ENCODE assay signal across 1 cellular context in the genomic region with DNA sequence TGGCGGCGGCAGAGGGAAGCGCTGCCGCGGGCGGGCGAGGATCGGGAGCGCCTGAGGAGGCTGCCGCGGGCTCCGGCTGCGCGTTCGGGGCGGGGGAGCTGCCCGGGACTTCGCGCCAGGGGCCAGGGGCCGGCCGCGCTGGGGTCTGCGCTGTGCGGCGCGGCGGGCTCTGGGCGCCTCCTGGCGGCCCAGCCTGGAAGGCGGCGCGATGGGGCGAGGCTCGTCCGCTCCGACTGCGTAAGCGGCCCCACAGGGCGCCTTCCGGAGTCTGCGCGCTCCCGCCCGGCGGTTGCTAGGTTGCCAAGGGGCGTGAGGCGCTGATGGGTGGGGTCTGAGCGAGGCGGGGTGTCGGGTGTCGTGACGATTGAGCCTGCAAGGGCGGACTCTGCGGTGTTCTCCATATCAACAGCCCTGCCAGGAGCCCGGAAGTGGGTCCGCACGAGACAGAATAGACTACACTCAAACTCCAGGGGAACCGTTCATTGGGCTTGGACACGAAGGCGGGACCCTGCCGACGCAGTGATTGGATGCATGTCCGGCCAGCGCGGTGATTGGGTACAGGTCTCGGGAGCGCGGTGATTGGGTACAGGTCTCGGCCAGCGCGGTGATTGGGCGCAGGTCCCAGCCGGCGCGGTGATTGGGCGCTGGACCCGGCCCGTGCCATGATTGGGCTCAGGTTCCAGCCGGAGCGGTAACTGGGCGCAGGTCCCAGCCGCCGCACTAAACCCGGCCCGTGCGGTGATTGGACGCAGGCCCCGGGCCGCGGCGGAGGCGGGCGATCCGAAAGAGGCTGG.
TF ChIP-seq lines count a peak whose summit lies in the region.

A gene with protein sequence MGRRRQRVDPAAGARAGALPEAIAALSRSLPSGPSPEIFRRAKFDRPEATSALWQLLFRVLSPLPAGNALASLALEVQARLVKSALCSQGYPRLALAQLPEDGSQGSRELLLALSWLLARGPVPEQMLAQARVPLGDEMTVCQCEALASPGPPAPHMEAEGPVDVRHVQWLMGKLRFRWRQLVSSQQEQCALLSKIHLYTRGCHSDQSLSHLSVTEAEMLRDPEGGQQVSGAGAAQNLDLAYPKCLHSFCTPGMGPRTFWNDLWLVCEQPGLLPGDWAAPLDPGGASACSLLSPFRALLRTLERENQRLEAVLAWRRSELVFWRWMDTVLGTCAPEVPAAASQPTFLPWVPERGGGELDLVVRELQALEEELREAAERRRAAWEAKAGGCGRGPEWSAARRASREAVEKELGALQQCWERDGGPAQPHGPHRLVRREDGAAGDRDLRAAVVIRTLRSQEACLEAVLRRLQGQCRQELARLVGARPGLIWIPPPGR (plus strand): TSS at position 675 of the 794 bp plus-strand sequence. CDS start 130 bp downstream, outside the sequence.

TF ChIP-seq in HepG2, 621 proteins besides CTCF, POLR2A, EP300 and RAD21 (continued from another document and continues in another):
- TF ChIP-seq, protein P1, sequence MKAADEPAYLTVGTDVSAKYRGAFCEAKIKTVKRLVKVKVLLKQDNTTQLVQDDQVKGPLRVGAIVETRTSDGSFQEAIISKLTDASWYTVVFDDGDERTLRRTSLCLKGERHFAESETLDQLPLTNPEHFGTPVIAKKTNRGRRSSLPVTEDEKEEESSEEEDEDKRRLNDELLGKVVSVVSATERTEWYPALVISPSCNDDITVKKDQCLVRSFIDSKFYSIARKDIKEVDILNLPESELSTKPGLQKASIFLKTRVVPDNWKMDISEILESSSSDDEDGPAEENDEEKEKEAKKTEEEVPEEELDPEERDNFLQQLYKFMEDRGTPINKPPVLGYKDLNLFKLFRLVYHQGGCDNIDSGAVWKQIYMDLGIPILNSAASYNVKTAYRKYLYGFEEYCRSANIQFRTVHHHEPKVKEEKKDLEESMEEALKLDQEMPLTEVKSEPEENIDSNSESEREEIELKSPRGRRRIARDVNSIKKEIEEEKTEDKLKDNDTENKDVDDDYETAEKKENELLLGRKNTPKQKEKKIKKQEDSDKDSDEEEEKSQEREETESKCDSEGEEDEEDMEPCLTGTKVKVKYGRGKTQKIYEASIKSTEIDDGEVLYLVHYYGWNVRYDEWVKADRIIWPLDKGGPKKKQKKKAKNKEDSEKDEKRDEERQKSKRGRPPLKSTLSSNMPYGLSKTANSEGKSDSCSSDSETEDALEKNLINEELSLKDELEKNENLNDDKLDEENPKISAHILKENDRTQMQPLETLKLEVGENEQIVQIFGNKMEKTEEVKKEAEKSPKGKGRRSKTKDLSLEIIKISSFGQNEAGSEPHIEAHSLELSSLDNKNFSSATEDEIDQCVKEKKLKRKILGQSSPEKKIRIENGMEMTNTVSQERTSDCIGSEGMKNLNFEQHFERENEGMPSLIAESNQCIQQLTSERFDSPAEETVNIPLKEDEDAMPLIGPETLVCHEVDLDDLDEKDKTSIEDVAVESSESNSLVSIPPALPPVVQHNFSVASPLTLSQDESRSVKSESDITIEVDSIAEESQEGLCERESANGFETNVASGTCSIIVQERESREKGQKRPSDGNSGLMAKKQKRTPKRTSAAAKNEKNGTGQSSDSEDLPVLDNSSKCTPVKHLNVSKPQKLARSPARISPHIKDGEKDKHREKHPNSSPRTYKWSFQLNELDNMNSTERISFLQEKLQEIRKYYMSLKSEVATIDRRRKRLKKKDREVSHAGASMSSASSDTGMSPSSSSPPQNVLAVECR (CRISPR knock-in tag; IDR thresholded peaks at IDR 0.05; ENCODE audit: borderline replicate concordance): peak; percentile 96
- 0 out of 2 replicates have a peak, but pooled peaks have one; percentile 58 for TF ChIP-seq ZNF850 (CRISPR knock-in tag; conservative IDR thresholded peaks at IDR 0.05)
- peak; percentile 57; the same call in 1 of the 2 replicates for TF ChIP-seq ZNF451 (CRISPR knock-in tag; IDR thresholded peaks at IDR 0.05)
- no peak for TF ChIP-seq ZNF879 (CRISPR knock-in tag; IDR thresholded peaks at IDR 0.05)
- TF ChIP-seq, protein P2, sequence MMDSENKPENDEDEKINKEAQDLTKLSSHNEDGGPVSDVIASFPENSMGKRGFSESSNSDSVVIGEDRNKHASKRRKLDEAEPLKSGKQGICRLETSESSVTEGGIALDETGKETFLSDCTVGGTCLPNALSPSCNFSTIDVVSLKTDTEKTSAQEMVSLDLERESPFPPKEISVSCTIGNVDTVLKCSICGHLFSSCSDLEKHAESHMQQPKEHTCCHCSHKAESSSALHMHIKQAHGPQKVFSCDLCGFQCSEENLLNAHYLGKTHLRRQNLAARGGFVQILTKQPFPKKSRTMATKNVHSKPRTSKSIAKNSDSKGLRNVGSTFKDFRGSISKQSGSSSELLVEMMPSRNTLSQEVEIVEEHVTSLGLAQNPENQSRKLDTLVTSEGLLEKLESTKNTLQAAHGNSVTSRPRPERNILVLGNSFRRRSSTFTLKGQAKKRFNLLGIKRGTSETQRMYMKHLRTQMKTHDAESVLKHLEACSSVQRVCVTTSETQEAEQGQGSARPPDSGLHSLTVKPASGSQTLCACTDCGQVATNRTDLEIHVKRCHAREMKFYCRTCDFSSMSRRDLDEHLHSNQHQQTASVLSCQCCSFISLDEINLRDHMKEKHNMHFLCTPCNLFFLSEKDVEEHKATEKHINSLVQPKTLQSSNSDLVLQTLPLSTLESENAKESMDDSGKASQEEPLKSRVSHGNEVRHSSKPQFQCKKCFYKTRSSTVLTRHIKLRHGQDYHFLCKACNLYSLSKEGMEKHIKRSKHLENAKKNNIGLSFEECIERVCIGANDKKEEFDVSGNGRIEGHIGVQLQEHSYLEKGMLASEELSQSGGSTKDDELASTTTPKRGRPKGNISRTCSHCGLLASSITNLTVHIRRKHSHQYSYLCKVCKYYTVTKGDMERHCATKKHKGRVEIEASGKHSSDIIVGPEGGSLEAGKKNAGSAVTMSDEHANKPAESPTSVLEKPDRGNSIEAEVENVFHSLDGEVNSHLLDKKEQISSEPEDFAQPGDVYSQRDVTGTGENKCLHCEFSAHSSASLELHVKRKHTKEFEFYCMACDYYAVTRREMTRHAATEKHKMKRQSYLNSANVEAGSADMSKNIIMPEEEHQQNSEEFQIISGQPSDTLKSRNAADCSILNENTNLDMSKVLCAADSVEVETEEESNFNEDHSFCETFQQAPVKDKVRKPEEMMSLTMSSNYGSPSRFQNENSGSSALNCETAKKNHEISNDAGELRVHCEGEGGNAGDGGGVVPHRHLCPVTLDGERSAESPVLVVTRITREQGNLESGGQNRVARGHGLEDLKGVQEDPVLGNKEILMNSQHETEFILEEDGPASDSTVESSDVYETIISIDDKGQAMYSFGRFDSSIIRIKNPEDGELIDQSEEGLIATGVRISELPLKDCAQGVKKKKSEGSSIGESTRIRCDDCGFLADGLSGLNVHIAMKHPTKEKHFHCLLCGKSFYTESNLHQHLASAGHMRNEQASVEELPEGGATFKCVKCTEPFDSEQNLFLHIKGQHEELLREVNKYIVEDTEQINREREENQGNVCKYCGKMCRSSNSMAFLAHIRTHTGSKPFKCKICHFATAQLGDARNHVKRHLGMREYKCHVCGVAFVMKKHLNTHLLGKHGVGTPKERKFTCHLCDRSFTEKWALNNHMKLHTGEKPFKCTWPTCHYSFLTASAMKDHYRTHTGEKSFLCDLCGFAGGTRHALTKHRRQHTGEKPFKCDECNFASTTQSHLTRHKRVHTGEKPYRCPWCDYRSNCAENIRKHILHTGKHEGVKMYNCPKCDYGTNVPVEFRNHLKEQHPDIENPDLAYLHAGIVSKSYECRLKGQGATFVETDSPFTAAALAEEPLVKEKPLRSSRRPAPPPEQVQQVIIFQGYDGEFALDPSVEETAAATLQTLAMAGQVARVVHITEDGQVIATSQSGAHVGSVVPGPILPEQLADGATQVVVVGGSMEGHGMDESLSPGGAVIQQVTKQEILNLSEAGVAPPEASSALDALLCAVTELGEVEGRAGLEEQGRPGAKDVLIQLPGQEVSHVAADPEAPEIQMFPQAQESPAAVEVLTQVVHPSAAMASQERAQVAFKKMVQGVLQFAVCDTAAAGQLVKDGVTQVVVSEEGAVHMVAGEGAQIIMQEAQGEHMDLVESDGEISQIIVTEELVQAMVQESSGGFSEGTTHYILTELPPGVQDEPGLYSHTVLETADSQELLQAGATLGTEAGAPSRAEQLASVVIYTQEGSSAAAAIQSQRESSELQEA (CRISPR knock-in tag; IDR thresholded peaks at IDR 0.05; ENCODE audit: not compliant biosample characterization): no peak
- no peak for TF ChIP-seq SP140L (CRISPR knock-in tag; IDR thresholded peaks at IDR 0.05; ENCODE audit: borderline replicate concordance)
- no peak; the same call in 1 of the 2 replicates for TF ChIP-seq ZNF619 (CRISPR knock-in tag; IDR thresholded peaks at IDR 0.05)
- no peak for TF ChIP-seq HMG20A (CRISPR knock-in tag; IDR thresholded peaks at IDR 0.05; ENCODE audit: borderline replicate concordance)
- TF ChIP-seq SP1 (IDR thresholded peaks at IDR 0.05): no peak
- TF ChIP-seq SP1 (CRISPR knock-in tag; IDR thresholded peaks at IDR 0.05): peak; percentile 57; the same call in 1 of the 2 replicates
- TF ChIP-seq, protein P3, sequence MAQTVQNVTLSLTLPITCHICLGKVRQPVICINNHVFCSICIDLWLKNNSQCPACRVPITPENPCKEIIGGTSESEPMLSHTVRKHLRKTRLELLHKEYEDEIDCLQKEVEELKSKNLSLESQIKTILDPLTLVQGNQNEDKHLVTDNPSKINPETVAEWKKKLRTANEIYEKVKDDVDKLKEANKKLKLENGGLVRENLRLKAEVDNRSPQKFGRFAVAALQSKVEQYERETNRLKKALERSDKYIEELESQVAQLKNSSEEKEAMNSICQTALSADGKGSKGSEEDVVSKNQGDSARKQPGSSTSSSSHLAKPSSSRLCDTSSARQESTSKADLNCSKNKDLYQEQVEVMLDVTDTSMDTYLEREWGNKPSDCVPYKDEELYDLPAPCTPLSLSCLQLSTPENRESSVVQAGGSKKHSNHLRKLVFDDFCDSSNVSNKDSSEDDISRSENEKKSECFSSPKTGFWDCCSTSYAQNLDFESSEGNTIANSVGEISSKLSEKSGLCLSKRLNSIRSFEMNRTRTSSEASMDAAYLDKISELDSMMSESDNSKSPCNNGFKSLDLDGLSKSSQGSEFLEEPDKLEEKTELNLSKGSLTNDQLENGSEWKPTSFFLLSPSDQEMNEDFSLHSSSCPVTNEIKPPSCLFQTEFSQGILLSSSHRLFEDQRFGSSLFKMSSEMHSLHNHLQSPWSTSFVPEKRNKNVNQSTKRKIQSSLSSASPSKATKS (CRISPR knock-in tag; IDR thresholded peaks at IDR 0.05): no peak
- no peak for TF ChIP-seq MBNL3 (CRISPR knock-in tag; conservative IDR thresholded peaks at IDR 0.05)
- TF ChIP-seq PCBP2 (optimal IDR thresholded peaks at IDR 0.05; ENCODE audit: low read depth, low read length, poor library complexity, severe bottlenecking): no peak
- TF ChIP-seq ZNF160 (CRISPR knock-in tag; IDR thresholded peaks at IDR 0.05): no peak
- peak; percentile 76; the same call in 1 of the 2 replicates for TF ChIP-seq KLF12 (CRISPR knock-in tag; IDR thresholded peaks at IDR 0.05; ENCODE audit: borderline replicate concordance)
- TF ChIP-seq, protein P4, sequence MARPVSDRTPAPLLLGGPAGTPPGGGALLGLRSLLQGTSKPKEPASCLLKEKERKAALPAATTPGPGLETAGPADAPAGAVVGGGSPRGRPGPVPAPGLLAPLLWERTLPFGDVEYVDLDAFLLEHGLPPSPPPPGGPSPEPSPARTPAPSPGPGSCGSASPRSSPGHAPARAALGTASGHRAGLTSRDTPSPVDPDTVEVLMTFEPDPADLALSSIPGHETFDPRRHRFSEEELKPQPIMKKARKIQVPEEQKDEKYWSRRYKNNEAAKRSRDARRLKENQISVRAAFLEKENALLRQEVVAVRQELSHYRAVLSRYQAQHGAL (CRISPR knock-in tag; IDR thresholded peaks at IDR 0.05; ENCODE audit: not compliant biosample characterization): no peak
- TF ChIP-seq ZNF44 (CRISPR knock-in tag; IDR thresholded peaks at IDR 0.05): no peak
- no peak for TF ChIP-seq ZNF432 (CRISPR knock-in tag; IDR thresholded peaks at IDR 0.05; ENCODE audit: borderline replicate concordance)
- no peak for TF ChIP-seq NFIB (CRISPR knock-in tag; IDR thresholded peaks at IDR 0.05; ENCODE audit: borderline replicate concordance)
- no peak for TF ChIP-seq TEAD2 (CRISPR knock-in tag; IDR thresholded peaks at IDR 0.05)
- TF ChIP-seq SMYD3 (CRISPR knock-in tag; IDR thresholded peaks at IDR 0.05): peak; percentile 94
- no peak for TF ChIP-seq ZNF562 (CRISPR knock-in tag; IDR thresholded peaks at IDR 0.05; ENCODE audit: borderline replicate concordance)
- 0 out of 2 replicates have a peak, but pooled peaks have one; percentile 13 for TF ChIP-seq SOX13 (IDR thresholded peaks at IDR 0.05)
- 0 out of 4 replicates have a peak, but pooled peaks of 1 of the 2 experiments have one; percentile 2 for TF ChIP-seq SOX13 (CRISPR knock-in tag; conservative IDR thresholded peaks at IDR 0.05 in 1 of 2, IDR thresholded peaks at IDR 0.05 in 1 of 2)
- TF ChIP-seq YY1 (IDR thresholded peaks at IDR 0.05; ENCODE audit: insufficient read depth, insufficient replicate concordance, low read depth, low read length): peak; percentile 79
- TF ChIP-seq SAP130 (CRISPR knock-in tag; IDR thresholded peaks at IDR 0.05; ENCODE audit: low read depth): peak; percentile 91
- TF ChIP-seq YEATS2 (CRISPR knock-in tag; IDR thresholded peaks at IDR 0.05; ENCODE audit: borderline replicate concordance): peak; percentile 80
- peak; percentile 11 for TF ChIP-seq IKZF4 (CRISPR knock-in tag; IDR thresholded peaks at IDR 0.05; ENCODE audit: borderline replicate concordance, low read depth, not compliant biosample characterization)
- no peak for TF ChIP-seq KDM1A (CRISPR knock-in tag; IDR thresholded peaks at IDR 0.05)
- TF ChIP-seq ZNF776 (CRISPR knock-in tag; IDR thresholded peaks at IDR 0.05): no peak; the same call in 1 of the 2 replicates
- TF ChIP-seq ZFP62 (CRISPR knock-in tag; IDR thresholded peaks at IDR 0.05): no peak
- no peak for TF ChIP-seq ZNF431 (CRISPR knock-in tag; IDR thresholded peaks at IDR 0.05; ENCODE audit: borderline replicate concordance, low read depth)
- TF ChIP-seq, protein P5, sequence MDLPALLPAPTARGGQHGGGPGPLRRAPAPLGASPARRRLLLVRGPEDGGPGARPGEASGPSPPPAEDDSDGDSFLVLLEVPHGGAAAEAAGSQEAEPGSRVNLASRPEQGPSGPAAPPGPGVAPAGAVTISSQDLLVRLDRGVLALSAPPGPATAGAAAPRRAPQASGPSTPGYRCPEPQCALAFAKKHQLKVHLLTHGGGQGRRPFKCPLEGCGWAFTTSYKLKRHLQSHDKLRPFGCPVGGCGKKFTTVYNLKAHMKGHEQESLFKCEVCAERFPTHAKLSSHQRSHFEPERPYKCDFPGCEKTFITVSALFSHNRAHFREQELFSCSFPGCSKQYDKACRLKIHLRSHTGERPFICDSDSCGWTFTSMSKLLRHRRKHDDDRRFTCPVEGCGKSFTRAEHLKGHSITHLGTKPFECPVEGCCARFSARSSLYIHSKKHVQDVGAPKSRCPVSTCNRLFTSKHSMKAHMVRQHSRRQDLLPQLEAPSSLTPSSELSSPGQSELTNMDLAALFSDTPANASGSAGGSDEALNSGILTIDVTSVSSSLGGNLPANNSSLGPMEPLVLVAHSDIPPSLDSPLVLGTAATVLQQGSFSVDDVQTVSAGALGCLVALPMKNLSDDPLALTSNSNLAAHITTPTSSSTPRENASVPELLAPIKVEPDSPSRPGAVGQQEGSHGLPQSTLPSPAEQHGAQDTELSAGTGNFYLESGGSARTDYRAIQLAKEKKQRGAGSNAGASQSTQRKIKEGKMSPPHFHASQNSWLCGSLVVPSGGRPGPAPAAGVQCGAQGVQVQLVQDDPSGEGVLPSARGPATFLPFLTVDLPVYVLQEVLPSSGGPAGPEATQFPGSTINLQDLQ (CRISPR knock-in tag; IDR thresholded peaks at IDR 0.05): peak; percentile 5; the same call in 1 of the 2 replicates
- TF ChIP-seq, protein P6, sequence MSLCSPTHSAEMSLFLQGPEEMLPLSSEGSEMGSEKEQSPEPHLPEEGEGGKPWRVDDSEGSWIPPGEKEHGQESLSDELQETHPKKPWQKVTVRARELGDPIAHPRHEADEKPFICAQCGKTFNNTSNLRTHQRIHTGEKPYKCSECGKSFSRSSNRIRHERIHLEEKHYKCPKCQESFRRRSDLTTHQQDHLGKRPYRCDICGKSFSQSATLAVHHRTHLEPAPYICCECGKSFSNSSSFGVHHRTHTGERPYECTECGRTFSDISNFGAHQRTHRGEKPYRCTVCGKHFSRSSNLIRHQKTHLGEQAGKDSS (CRISPR knock-in tag; IDR thresholded peaks at IDR 0.05; ENCODE audit: borderline replicate concordance, low read depth): peak; percentile 13; the same call in 1 of the 2 replicates
